ENCODE assay signal across 1 cellular context in genomic region chr22:41946360-41947180, GRCh38.
TF ChIP-seq lines count a peak whose summit lies in the region.

A gene with protein sequence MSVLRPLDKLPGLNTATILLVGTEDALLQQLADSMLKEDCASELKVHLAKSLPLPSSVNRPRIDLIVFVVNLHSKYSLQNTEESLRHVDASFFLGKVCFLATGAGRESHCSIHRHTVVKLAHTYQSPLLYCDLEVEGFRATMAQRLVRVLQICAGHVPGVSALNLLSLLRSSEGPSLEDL (minus strand): TSS chr22:41947152. CDS start chr22:41947076, 76 bp downstream.

TF ChIP-seq in K562, 482 proteins besides CTCF, POLR2A, EP300 and RAD21 (continued from another document and continues in another):
- peak in 2 of 3 experiments; percentile 29 to 83 for TF ChIP-seq YY1 (IDR thresholded peaks at IDR 0.05; ENCODE audit: borderline replicate concordance in 1 of 3, control insufficient read depth in 1 of 3, extremely low read depth in 1 of 3, insufficient read depth in 3 of 3, insufficient read length in 1 of 3, insufficient replicate concordance in 2 of 3, low read depth in 1 of 3, low read length in 2 of 3)
- TF ChIP-seq, protein P1, sequence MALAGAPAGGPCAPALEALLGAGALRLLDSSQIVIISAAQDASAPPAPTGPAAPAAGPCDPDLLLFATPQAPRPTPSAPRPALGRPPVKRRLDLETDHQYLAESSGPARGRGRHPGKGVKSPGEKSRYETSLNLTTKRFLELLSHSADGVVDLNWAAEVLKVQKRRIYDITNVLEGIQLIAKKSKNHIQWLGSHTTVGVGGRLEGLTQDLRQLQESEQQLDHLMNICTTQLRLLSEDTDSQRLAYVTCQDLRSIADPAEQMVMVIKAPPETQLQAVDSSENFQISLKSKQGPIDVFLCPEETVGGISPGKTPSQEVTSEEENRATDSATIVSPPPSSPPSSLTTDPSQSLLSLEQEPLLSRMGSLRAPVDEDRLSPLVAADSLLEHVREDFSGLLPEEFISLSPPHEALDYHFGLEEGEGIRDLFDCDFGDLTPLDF (CRISPR knock-in tag; IDR thresholded peaks at IDR 0.05) = peak; percentile 77; the same call in 1 of the 2 replicates
- TF ChIP-seq, protein P2, sequence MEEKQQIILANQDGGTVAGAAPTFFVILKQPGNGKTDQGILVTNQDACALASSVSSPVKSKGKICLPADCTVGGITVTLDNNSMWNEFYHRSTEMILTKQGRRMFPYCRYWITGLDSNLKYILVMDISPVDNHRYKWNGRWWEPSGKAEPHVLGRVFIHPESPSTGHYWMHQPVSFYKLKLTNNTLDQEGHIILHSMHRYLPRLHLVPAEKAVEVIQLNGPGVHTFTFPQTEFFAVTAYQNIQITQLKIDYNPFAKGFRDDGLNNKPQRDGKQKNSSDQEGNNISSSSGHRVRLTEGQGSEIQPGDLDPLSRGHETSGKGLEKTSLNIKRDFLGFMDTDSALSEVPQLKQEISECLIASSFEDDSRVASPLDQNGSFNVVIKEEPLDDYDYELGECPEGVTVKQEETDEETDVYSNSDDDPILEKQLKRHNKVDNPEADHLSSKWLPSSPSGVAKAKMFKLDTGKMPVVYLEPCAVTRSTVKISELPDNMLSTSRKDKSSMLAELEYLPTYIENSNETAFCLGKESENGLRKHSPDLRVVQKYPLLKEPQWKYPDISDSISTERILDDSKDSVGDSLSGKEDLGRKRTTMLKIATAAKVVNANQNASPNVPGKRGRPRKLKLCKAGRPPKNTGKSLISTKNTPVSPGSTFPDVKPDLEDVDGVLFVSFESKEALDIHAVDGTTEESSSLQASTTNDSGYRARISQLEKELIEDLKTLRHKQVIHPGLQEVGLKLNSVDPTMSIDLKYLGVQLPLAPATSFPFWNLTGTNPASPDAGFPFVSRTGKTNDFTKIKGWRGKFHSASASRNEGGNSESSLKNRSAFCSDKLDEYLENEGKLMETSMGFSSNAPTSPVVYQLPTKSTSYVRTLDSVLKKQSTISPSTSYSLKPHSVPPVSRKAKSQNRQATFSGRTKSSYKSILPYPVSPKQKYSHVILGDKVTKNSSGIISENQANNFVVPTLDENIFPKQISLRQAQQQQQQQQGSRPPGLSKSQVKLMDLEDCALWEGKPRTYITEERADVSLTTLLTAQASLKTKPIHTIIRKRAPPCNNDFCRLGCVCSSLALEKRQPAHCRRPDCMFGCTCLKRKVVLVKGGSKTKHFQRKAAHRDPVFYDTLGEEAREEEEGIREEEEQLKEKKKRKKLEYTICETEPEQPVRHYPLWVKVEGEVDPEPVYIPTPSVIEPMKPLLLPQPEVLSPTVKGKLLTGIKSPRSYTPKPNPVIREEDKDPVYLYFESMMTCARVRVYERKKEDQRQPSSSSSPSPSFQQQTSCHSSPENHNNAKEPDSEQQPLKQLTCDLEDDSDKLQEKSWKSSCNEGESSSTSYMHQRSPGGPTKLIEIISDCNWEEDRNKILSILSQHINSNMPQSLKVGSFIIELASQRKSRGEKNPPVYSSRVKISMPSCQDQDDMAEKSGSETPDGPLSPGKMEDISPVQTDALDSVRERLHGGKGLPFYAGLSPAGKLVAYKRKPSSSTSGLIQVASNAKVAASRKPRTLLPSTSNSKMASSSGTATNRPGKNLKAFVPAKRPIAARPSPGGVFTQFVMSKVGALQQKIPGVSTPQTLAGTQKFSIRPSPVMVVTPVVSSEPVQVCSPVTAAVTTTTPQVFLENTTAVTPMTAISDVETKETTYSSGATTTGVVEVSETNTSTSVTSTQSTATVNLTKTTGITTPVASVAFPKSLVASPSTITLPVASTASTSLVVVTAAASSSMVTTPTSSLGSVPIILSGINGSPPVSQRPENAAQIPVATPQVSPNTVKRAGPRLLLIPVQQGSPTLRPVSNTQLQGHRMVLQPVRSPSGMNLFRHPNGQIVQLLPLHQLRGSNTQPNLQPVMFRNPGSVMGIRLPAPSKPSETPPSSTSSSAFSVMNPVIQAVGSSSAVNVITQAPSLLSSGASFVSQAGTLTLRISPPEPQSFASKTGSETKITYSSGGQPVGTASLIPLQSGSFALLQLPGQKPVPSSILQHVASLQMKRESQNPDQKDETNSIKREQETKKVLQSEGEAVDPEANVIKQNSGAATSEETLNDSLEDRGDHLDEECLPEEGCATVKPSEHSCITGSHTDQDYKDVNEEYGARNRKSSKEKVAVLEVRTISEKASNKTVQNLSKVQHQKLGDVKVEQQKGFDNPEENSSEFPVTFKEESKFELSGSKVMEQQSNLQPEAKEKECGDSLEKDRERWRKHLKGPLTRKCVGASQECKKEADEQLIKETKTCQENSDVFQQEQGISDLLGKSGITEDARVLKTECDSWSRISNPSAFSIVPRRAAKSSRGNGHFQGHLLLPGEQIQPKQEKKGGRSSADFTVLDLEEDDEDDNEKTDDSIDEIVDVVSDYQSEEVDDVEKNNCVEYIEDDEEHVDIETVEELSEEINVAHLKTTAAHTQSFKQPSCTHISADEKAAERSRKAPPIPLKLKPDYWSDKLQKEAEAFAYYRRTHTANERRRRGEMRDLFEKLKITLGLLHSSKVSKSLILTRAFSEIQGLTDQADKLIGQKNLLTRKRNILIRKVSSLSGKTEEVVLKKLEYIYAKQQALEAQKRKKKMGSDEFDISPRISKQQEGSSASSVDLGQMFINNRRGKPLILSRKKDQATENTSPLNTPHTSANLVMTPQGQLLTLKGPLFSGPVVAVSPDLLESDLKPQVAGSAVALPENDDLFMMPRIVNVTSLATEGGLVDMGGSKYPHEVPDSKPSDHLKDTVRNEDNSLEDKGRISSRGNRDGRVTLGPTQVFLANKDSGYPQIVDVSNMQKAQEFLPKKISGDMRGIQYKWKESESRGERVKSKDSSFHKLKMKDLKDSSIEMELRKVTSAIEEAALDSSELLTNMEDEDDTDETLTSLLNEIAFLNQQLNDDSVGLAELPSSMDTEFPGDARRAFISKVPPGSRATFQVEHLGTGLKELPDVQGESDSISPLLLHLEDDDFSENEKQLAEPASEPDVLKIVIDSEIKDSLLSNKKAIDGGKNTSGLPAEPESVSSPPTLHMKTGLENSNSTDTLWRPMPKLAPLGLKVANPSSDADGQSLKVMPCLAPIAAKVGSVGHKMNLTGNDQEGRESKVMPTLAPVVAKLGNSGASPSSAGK (IDR thresholded peaks at IDR 0.05) = peak; percentile 87
- no peak for TF ChIP-seq ZBED1 (IDR thresholded peaks at IDR 0.05)
- no peak for TF ChIP-seq MAFF (IDR thresholded peaks at IDR 0.05; ENCODE audit: low read length)
- TF ChIP-seq NBN (IDR thresholded peaks at IDR 0.05; ENCODE audit: low read depth) = peak; percentile 48; the same call in 1 of the 2 replicates
- TF ChIP-seq, protein P3, sequence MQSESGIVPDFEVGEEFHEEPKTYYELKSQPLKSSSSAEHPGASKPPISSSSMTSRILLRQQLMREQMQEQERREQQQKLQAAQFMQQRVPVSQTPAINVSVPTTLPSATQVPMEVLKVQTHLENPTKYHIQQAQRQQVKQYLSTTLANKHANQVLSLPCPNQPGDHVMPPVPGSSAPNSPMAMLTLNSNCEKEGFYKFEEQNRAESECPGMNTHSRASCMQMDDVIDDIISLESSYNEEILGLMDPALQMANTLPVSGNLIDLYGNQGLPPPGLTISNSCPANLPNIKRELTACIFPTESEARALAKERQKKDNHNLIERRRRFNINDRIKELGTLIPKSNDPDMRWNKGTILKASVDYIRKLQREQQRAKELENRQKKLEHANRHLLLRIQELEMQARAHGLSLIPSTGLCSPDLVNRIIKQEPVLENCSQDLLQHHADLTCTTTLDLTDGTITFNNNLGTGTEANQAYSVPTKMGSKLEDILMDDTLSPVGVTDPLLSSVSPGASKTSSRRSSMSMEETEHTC (IDR thresholded peaks at IDR 0.05) = 0 out of 2 replicates have a peak, but pooled peaks have one; percentile 27
- TF ChIP-seq MAZ (CRISPR knock-in tag; conservative IDR thresholded peaks at IDR 0.05 in 1 of 2, IDR thresholded peaks at IDR 0.05 in 1 of 2) = peak; percentile 57 to 73; a peak in 3 of 4 replicates
- TF ChIP-seq, protein P4, sequence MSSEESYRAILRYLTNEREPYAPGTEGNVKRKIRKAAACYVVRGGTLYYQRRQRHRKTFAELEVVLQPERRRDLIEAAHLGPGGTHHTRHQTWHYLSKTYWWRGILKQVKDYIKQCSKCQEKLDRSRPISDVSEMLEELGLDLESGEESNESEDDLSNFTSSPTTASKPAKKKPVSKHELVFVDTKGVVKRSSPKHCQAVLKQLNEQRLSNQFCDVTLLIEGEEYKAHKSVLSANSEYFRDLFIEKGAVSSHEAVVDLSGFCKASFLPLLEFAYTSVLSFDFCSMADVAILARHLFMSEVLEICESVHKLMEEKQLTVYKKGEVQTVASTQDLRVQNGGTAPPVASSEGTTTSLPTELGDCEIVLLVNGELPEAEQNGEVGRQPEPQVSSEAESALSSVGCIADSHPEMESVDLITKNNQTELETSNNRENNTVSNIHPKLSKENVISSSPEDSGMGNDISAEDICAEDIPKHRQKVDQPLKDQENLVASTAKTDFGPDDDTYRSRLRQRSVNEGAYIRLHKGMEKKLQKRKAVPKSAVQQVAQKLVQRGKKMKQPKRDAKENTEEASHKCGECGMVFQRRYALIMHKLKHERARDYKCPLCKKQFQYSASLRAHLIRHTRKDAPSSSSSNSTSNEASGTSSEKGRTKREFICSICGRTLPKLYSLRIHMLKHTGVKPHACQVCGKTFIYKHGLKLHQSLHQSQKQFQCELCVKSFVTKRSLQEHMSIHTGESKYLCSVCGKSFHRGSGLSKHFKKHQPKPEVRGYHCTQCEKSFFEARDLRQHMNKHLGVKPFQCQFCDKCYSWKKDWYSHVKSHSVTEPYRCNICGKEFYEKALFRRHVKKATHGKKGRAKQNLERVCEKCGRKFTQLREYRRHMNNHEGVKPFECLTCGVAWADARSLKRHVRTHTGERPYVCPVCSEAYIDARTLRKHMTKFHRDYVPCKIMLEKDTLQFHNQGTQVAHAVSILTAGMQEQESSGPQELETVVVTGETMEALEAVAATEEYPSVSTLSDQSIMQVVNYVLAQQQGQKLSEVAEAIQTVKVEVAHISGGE (CRISPR knock-in tag; IDR thresholded peaks at IDR 0.05) = peak in 1 of 3 experiments; percentile 32; a peak in 1 of 6 replicates
- no peak for TF ChIP-seq MYNN (IDR thresholded peaks at IDR 0.05)
- no peak for TF ChIP-seq MYNN (CRISPR knock-in tag; IDR thresholded peaks at IDR 0.05)
- peak; percentile 96 for TF ChIP-seq EP400 (IDR thresholded peaks at IDR 0.05)
- peak; percentile 93 for TF ChIP-seq ASH1L (IDR thresholded peaks at IDR 0.05; ENCODE audit: borderline replicate concordance, low read depth, partially characterized antibody)
- TF ChIP-seq ETV5 (CRISPR knock-in tag; IDR thresholded peaks at IDR 0.05; ENCODE audit: low read depth) = 0 out of 2 replicates have a peak, but pooled peaks have one; percentile 19
- TF ChIP-seq FOXP4 (CRISPR knock-in tag; IDR thresholded peaks at IDR 0.05; ENCODE audit: borderline replicate concordance) = 0 out of 2 replicates have a peak, but pooled peaks have one; percentile 83
- peak; percentile 50; the same call in 1 of the 2 replicates for TF ChIP-seq ATF7 (IDR thresholded peaks at IDR 0.05)
- 0 out of 2 replicates have a peak, but pooled peaks have one; percentile 11 for TF ChIP-seq ZNF24 (IDR thresholded peaks at IDR 0.05)
- TF ChIP-seq SIN3B (IDR thresholded peaks at IDR 0.05; ENCODE audit: low read depth) = peak; percentile 47; the same call in 1 of the 2 replicates
- TF ChIP-seq ZBTB5 (IDR thresholded peaks at IDR 0.05) = no peak
- peak; percentile 85; the same call in 1 of the 2 replicates for TF ChIP-seq TOE1 (IDR thresholded peaks at IDR 0.05; ENCODE audit: borderline replicate concordance)
- no peak for TF ChIP-seq TOE1 (CRISPR knock-in tag; IDR thresholded peaks at IDR 0.05; ENCODE audit: borderline replicate concordance, low read depth)
- peak; percentile 76 for TF ChIP-seq EGR1 (conservative IDR thresholded peaks at IDR 0.05)
- TF ChIP-seq, protein P5, sequence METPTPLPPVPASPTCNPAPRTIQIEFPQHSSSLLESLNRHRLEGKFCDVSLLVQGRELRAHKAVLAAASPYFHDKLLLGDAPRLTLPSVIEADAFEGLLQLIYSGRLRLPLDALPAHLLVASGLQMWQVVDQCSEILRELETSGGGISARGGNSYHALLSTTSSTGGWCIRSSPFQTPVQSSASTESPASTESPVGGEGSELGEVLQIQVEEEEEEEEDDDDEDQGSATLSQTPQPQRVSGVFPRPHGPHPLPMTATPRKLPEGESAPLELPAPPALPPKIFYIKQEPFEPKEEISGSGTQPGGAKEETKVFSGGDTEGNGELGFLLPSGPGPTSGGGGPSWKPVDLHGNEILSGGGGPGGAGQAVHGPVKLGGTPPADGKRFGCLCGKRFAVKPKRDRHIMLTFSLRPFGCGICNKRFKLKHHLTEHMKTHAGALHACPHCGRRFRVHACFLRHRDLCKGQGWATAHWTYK (CRISPR knock-in tag; IDR thresholded peaks at IDR 0.05) = peak; percentile 22; the same call in 1 of the 2 replicates
- peak; percentile 82; the same call in 1 of the 2 replicates for TF ChIP-seq E2F5 (CRISPR knock-in tag; IDR thresholded peaks at IDR 0.05)
